Comparison of ENCODE assay signal across 32 cellular contexts in genomic region chr10:119853584-119853983, GRCh38.
"Had no signal": no experiment of that assay in that cellular context is flagged by ENCODE, and none has a peak within 500 bp of the region (broad histone marks: within the 10 kb centered on the region; RNA-seq: fewer than 3 reads in every experiment).

No MANE protein-coding gene starts in this region.

- H3K4me1 Mint-ChIP-seq: activated CD4-positive, alpha-beta memory T cell treated with anti-CD3 and anti-CD28 coated beads, Interleukin-2, amount 10 ng/mL, durations not matched to agents 7 days and 5 days; activated naive CD4-positive, alpha-beta T cell treated with anti-CD3 and anti-CD28 coated beads, Interleukin-2, amount 10 ng/mL, durations not matched to agents 7 days and 5 days; activated naive CD8-positive, alpha-beta T cell treated with anti-CD3 and anti-CD28 coated beads, Interleukin-2, amount 50 U/mL, for 24 hours had no signal

- H3K27ac ChIP-seq: KMS-11, Peyer's patch, WERI-Rb-1 had no signal

- ATAC-seq: activated naive CD8-positive, alpha-beta T cell treated with anti-CD3 and anti-CD28 coated beads, Interleukin-2, amount 50 U/mL, for 24 hours; PC-3; Right ventricle myocardium inferior; SK-N-SH treated with all-trans-retinoic acid at 6 μM for 48 hours had no signal

- H3K27me3 ChIP-seq: Peyer's patch had no signal

- H3K4me3 ChIP-seq: Peyer's patch had no signal

- H3K27ac Mint-ChIP-seq: activated CD4-positive, alpha-beta memory T cell treated with anti-CD3 and anti-CD28 coated beads, Interleukin-2, amount 10 ng/mL, durations not matched to agents 7 days and 5 days; activated naive CD4-positive, alpha-beta T cell treated with anti-CD3 and anti-CD28 coated beads, Interleukin-2, amount 10 ng/mL, durations not matched to agents 7 days and 5 days; activated naive CD8-positive, alpha-beta T cell; activated naive CD8-positive, alpha-beta T cell treated with anti-CD3 and anti-CD28 coated beads, Interleukin-2, amount 50 U/mL, for 24 hours had no signal

- H3K4me3 Mint-ChIP-seq: activated CD4-positive, alpha-beta memory T cell treated with anti-CD3 and anti-CD28 coated beads, Interleukin-2, amount 10 ng/mL, durations not matched to agents 7 days and 5 days; activated naive CD4-positive, alpha-beta T cell treated with anti-CD3 and anti-CD28 coated beads, Interleukin-2, amount 10 ng/mL, durations not matched to agents 7 days and 5 days; activated naive CD8-positive, alpha-beta T cell; activated naive CD8-positive, alpha-beta T cell treated with anti-CD3 and anti-CD28 coated beads, Interleukin-2, amount 50 U/mL, for 24 hours; activated T-cell treated with anti-CD3 and anti-CD28 coated beads, Interleukin-2, amount 50 U/mL, for 24 hours; brain had no signal

- H3K27me3 Mint-ChIP-seq: activated CD4-positive, alpha-beta memory T cell treated with anti-CD3 and anti-CD28 coated beads, Interleukin-2, amount 10 ng/mL, durations not matched to agents 7 days and 5 days; activated naive CD4-positive, alpha-beta T cell treated with anti-CD3 and anti-CD28 coated beads, Interleukin-2, amount 10 ng/mL, durations not matched to agents 7 days and 5 days; activated naive CD8-positive, alpha-beta T cell; activated naive CD8-positive, alpha-beta T cell treated with anti-CD3 and anti-CD28 coated beads, Interleukin-2, amount 50 U/mL, for 24 hours; activated T-cell treated with anti-CD3 and anti-CD28 coated beads, Interleukin-2, amount 50 U/mL, for 24 hours; brain had no signal

- H3K4me1 ChIP-seq: Peyer's patch had no signal

- DNase-seq: activated CD4-positive, alpha-beta memory T cell treated with anti-CD3 and anti-CD28 coated beads, Interleukin-2, amount 10 ng/mL, durations not matched to agents 7 days and 5 days; activated CD4-positive, alpha-beta T cell treated with anti-CD3 and anti-CD28 coated beads for 1 hour; activated CD4-positive, alpha-beta T cell treated with anti-CD3 and anti-CD28 coated beads for 48 hours; activated CD4-positive, CD25-positive, alpha-beta regulatory T cell; activated gamma-delta T cell treated with Interleukin-2 at 50 U/mL for 16 hours; activated naive CD4-positive, alpha-beta T cell treated with anti-CD3 and anti-CD28 coated beads, Interleukin-2, amount 10 ng/mL, durations not matched to agents 7 days and 5 days; activated naive CD8-positive, alpha-beta T cell treated with anti-CD3 and anti-CD28 coated beads, Interleukin-2, amount 50 U/mL, for 24 hours; activated T-cell treated with anti-CD3 and anti-CD28 coated beads, Interleukin-2, amount 50 U/mL, for 24 hours; anterior cingulate cortex; NCI-H1092 treated with DMSO at 0.1 percent for 48 hours; NCI-H1417; NCI-H146; NCI-H187; NCI-H2029 treated with DMSO at 0.1 percent for 48 hours; NCI-H2107; NCI-H2171; NCI-H510A; NCI-H526; NCI-H748 treated with DMSO at 0.1 percent for 48 hours; NK-92 treated with Interleukin-12 subunit alpha and Interleukin-12 subunit beta, amount 100 ng/mL, for 24 hours; PC-3; Peyer's patch; RPMI8226; SIG-M5; T-helper 1 cell; T1000; WERI-Rb-1 had no signal

- H3K9me3 ChIP-seq: Peyer's patch had no signal

- H3K9me3 Mint-ChIP-seq: activated CD4-positive, alpha-beta memory T cell treated with anti-CD3 and anti-CD28 coated beads, Interleukin-2, amount 10 ng/mL, durations not matched to agents 7 days and 5 days; activated naive CD4-positive, alpha-beta T cell treated with anti-CD3 and anti-CD28 coated beads, Interleukin-2, amount 10 ng/mL, durations not matched to agents 7 days and 5 days; activated naive CD8-positive, alpha-beta T cell treated with anti-CD3 and anti-CD28 coated beads, Interleukin-2, amount 50 U/mL, for 24 hours; activated T-cell treated with anti-CD3 and anti-CD28 coated beads, Interleukin-2, amount 50 U/mL, for 24 hours; brain had no signal
